Comparison of ENCODE assay signal across 8 cellular contexts in genomic region chr7:105581066-105581811, GRCh38. TPM values are rescaled to one million over a fixed set of nuclear protein-coding genes. Genes with fewer than 3 reads are reported as not detected.
DNase-seq lines count a peak whose midpoint lies in the region; ATAC-seq and TF ChIP-seq lines count a peak whose summit lies in the region.

TSS of gene EFCAB10 (minus strand) at chr7:105581493. CDS start at chr7:105581463, 30 bp downstream.

- H4K20me1 ChIP-seq in GM23248 (ENCODE audit: insufficient read depth): no peaks in the 10 kb centered on the region

- in situ Hi-C loops in GM23248 (cut with MboI): no loop called here

- TF ChIP-seq CTCF in endodermal cell (conservative IDR thresholded peaks at IDR 0.05): peak; percentile 58

- H3K9me3 ChIP-seq in GM23248 (ENCODE audit: low read depth): no peaks in the 10 kb centered on the region
- peaks cover 24% of the 10 kb centered on the region for H3K9me3 ChIP-seq in endodermal cell (ENCODE audit: control insufficient read depth, low read length)

- H3K79me2 ChIP-seq in GM23248 (ENCODE audit: insufficient read depth): no peaks in the 10 kb centered on the region

- H3K4me3 ChIP-seq in GM23248: peak within 1 kb of the TSS; percentile 52
- H3K4me3 ChIP-seq in endodermal cell (ENCODE audit: low read length): peak within 1 kb of the TSS; percentile 85

- peaks cover 25% of the 10 kb centered on the region for H3K9me3 Mint-ChIP-seq in endodermal cell
- H3K9me3 Mint-ChIP-seq in memory B cell: peaks cover 2% of the 10 kb centered on the region

- H3K9me2 ChIP-seq in GM23248 (ENCODE audit: insufficient read depth): no peaks in the 10 kb centered on the region

- H3F3A ChIP-seq in GM23248 (ENCODE audit: insufficient read depth): peaks cover 7% of the 10 kb centered on the region; the same call in 1 of the 2 replicates

- H3K4me1 ChIP-seq in GM23248 (ENCODE audit: insufficient read depth) (0 out of 2 replicates have a peak, but pooled peaks cover 7% of the 10 kb centered on the region), endodermal cell (ENCODE audit: control insufficient read depth, insufficient read depth, low read length) (no peaks in the 10 kb centered on the region)

- H3K27me3 ChIP-seq in GM23248 (replicated peaks; ENCODE audit: insufficient read depth) (no peaks in the 10 kb centered on the region), endodermal cell (ENCODE audit: control insufficient read depth, insufficient read depth, low read length, poor library complexity, severe bottlenecking) (no peaks in the 10 kb centered on the region)

- H3K36me3 Mint-ChIP-seq in endodermal cell (ENCODE audit: low read depth) (no peaks in the 10 kb centered on the region), memory B cell (peaks cover 4% of the 10 kb centered on the region)

- H2AFZ ChIP-seq in GM23248: peak within 1 kb of the TSS; percentile 66

- H3K36me3 ChIP-seq in GM23248 (ENCODE audit: low read depth): no peaks in the 10 kb centered on the region
- H3K36me3 ChIP-seq in endodermal cell (ENCODE audit: control insufficient read depth, insufficient read depth, low read length): no peaks in the 10 kb centered on the region

- peak within 1 kb of the TSS; percentile 14; the same call in 1 of the 2 replicates for H3K9ac ChIP-seq in GM23248
- peak within 1 kb of the TSS; percentile 51 for H3K9ac ChIP-seq in endodermal cell (ENCODE audit: extremely low read depth, low read length, poor library complexity, severe bottlenecking)

- peak; percentile 97 for DNase-seq in ELF-1 (ENCODE audit: low read depth, low spot score)
- DNase-seq in GM23248: peak; percentile 60
- peak; percentile 79 for DNase-seq in NCI-H146 (lab: John Stamatoyannopoulos, UW)
- DNase-seq in activated CD4-positive, alpha-beta T cell treated with anti-CD3 and anti-CD28 coated beads, Interleukin-2, amount 50 U/mL, for 48 hours: peak; percentile 63 to 70
- peak; percentile 99 for DNase-seq in endodermal cell
- peak; percentile 26 to 30 for DNase-seq in memory B cell (ENCODE audit: low spot score in 2 of 2)
- DNase-seq in stimulated activated CD8-positive, alpha-beta memory T cell treated with anti-CD3 and anti-CD28 coated beads, Interleukin-15, amount 100 ng/mL, for 48 hours (ENCODE audit: low read depth in 2 of 2): peak; percentile 38 to 39
- no peak for DNase-seq in HPDE6-E6E7 (ENCODE audit: extremely low spot score)

- peak within 1 kb of the TSS; percentile 64 for H3K4me3 Mint-ChIP-seq in endodermal cell
- H3K4me3 Mint-ChIP-seq in memory B cell: peak within 1 kb of the TSS; percentile 83

- H3K27ac Mint-ChIP-seq in endodermal cell (peak within 1 kb of the TSS; percentile 92), memory B cell (peak within 1 kb of the TSS; percentile 58)

- peak; percentile 79 for ATAC-seq in memory B cell (ENCODE audit: low read depth)

- H3K4me2 ChIP-seq in GM23248 (ENCODE audit: unreplicated experiment): peak within 1 kb of the TSS; percentile 63

- H3K4me1 Mint-ChIP-seq in endodermal cell: no peaks in the 10 kb centered on the region
- peaks cover 8% of the 10 kb centered on the region for H3K4me1 Mint-ChIP-seq in memory B cell

- WGBS in GM23248 (ENCODE audit: low coverage in 1 of 2, low lambda C conversion rate in 2 of 2, missing lambda C conversion rate in 2 of 2), 2 experiments: 26 to 27% methylated on average over 36 of the region's 36 CpGs
- WGBS in endodermal cell (ENCODE audit: insufficient coverage in 1 of 2, insufficient read length in 1 of 2), 2 experiments: 19 to 27% methylated on average over 22 to 36 of the region's 36 CpGs

- H3K27ac ChIP-seq in GM23248 (no peak within 1 kb of the TSS), endodermal cell (ENCODE audit: low read depth, low read length) (no peak within 1 kb of the TSS)

- no peaks in the 10 kb centered on the region for H3K27me3 Mint-ChIP-seq in endodermal cell (ENCODE audit: insufficient read depth)
- H3K27me3 Mint-ChIP-seq in memory B cell: peaks cover 3% of the 10 kb centered on the region

RNA-seq across cellular contexts. Expression of gene EFCAB10, which starts in this region (rescaled TPM):
- total RNA-seq in GM23248 (2014; rRNA removed; shearing (Covaris generic)): not detected in 2 replicates
- polyA plus RNA-seq in GM23248 (2016; fragmentation: Nextera tagmentation; extraction: Ambion mirVana): 0.25 and 0.39 TPM in 2 replicates
- total RNA-seq in endodermal cell: under 1 TPM; 0.68 to 0.89 TPM
- 0.96 TPM for polyA plus RNA-seq in endodermal cell (2013, experiment 1 of 2)
- 0.46 TPM for polyA plus RNA-seq in endodermal cell (2013, experiment 2 of 2)

Comparison
In these comparisons a context has a peak if more than half of its experiments do, and no peak if none do; other contexts are left out.
1. Peak in DNase-seq, H3K4me3 ChIP-seq, H3K9ac ChIP-seq and H3K4me2 ChIP-seq in GM23248; RNA of the gene not detected or under 1 TPM.
2. Peak in DNase-seq, H3K4me3 ChIP-seq and H3K9ac ChIP-seq in endodermal cell; RNA of the gene not detected or under 1 TPM.